Comparison of ENCODE assay signal across 1 cellular context in the genomic region with DNA sequence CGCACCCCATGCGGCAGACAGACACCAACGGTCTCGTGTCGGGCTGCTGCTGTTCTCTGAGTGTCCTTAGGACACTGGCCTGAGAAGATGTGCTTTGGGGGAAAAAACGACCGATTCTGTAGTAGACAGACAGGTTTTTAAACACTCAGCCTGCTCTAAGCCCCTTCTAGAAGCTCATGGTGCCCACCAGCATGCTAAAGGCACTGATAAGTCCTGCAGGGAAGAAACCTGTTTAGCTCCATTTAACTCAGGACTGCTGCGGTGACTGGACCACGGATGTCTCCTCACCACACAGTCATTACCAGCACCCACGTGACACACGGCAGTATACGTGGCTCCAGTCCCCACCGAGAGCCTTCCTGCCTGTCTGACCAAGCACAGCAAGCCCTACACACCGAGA.
TF ChIP-seq lines count a peak whose summit lies in the region.

No MANE protein-coding gene starts in this region.

TF ChIP-seq in IMR-90, 13 proteins besides CTCF, POLR2A, EP300 and RAD21:
- TF ChIP-seq BHLHE40 (IDR thresholded peaks at IDR 0.05; ENCODE audit: low read depth, low read length) = no peak
- TF ChIP-seq RCOR1 (IDR thresholded peaks at IDR 0.05; ENCODE audit: insufficient replicate concordance, low read length) = no peak
- TF ChIP-seq RFX5 (IDR thresholded peaks at IDR 0.05; ENCODE audit: low read depth, low read length) = no peak
- TF ChIP-seq FOS (IDR thresholded peaks at IDR 0.05; ENCODE audit: low read depth, low read length) = no peak
- TF ChIP-seq, protein P1, sequence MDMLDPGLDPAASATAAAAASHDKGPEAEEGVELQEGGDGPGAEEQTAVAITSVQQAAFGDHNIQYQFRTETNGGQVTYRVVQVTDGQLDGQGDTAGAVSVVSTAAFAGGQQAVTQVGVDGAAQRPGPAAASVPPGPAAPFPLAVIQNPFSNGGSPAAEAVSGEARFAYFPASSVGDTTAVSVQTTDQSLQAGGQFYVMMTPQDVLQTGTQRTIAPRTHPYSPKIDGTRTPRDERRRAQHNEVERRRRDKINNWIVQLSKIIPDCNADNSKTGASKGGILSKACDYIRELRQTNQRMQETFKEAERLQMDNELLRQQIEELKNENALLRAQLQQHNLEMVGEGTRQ (IDR thresholded peaks at IDR 0.05; ENCODE audit: low read depth, low read length) = no peak
- TF ChIP-seq, protein P2, sequence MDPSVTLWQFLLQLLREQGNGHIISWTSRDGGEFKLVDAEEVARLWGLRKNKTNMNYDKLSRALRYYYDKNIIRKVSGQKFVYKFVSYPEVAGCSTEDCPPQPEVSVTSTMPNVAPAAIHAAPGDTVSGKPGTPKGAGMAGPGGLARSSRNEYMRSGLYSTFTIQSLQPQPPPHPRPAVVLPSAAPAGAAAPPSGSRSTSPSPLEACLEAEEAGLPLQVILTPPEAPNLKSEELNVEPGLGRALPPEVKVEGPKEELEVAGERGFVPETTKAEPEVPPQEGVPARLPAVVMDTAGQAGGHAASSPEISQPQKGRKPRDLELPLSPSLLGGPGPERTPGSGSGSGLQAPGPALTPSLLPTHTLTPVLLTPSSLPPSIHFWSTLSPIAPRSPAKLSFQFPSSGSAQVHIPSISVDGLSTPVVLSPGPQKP (IDR thresholded peaks at IDR 0.05; ENCODE audit: borderline replicate concordance, low read depth, low read length) = no peak
- no peak for TF ChIP-seq MAFK (IDR thresholded peaks at IDR 0.05; ENCODE audit: low read depth, low read length)
- no peak for TF ChIP-seq SMC3 (IDR thresholded peaks at IDR 0.05; ENCODE audit: low read depth, low read length)
- no peak for TF ChIP-seq CEBPB (IDR thresholded peaks at IDR 0.05; ENCODE audit: low read depth, low read length)
- no peak for TF ChIP-seq NFE2L2 (IDR thresholded peaks at IDR 0.05; ENCODE audit: low read depth, low read length)
- TF ChIP-seq MAZ (IDR thresholded peaks at IDR 0.05; ENCODE audit: borderline replicate concordance, low read depth, low read length) = no peak
- no peak for TF ChIP-seq MXI1 (IDR thresholded peaks at IDR 0.05; ENCODE audit: borderline replicate concordance, low read depth, low read length)
- no peak for TF ChIP-seq CHD1 (IDR thresholded peaks at IDR 0.05; ENCODE audit: low read depth, low read length)
